ENCODE assay signal across 2 cellular contexts in the genomic region with DNA sequence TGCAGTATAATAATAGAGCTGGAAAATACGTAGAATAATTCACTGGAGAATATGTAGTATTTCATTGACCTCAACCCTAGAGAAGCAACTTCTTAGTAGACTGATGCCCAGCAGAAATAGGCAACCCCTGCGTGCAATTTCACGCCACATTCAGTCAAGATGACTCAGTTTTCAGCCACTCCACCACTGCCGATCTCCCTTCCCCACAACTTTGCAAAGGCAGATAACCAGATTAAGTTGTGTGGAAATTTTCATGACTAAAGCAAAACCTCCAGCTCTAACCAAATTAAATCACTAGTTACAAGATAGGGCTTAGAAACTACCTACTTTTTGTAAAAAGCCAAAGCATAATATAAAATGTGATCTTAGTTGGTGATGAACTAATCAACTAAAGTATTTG.
TF ChIP-seq lines count a peak whose summit lies in the region.

No MANE protein-coding gene starts in this region.

TF ChIP-seq in HCT116, 20 proteins besides CTCF, POLR2A, EP300 and RAD21 (continued from another document):
- TF ChIP-seq, protein P1, sequence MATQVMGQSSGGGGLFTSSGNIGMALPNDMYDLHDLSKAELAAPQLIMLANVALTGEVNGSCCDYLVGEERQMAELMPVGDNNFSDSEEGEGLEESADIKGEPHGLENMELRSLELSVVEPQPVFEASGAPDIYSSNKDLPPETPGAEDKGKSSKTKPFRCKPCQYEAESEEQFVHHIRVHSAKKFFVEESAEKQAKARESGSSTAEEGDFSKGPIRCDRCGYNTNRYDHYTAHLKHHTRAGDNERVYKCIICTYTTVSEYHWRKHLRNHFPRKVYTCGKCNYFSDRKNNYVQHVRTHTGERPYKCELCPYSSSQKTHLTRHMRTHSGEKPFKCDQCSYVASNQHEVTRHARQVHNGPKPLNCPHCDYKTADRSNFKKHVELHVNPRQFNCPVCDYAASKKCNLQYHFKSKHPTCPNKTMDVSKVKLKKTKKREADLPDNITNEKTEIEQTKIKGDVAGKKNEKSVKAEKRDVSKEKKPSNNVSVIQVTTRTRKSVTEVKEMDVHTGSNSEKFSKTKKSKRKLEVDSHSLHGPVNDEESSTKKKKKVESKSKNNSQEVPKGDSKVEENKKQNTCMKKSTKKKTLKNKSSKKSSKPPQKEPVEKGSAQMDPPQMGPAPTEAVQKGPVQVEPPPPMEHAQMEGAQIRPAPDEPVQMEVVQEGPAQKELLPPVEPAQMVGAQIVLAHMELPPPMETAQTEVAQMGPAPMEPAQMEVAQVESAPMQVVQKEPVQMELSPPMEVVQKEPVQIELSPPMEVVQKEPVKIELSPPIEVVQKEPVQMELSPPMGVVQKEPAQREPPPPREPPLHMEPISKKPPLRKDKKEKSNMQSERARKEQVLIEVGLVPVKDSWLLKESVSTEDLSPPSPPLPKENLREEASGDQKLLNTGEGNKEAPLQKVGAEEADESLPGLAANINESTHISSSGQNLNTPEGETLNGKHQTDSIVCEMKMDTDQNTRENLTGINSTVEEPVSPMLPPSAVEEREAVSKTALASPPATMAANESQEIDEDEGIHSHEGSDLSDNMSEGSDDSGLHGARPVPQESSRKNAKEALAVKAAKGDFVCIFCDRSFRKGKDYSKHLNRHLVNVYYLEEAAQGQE (IDR thresholded peaks at IDR 0.05; ENCODE audit: low read depth) = no peak
- TF ChIP-seq EZH2phosphoT487 (IDR thresholded peaks at IDR 0.05; ENCODE audit: borderline replicate concordance) = no peak
- no peak for TF ChIP-seq EGR1 (IDR thresholded peaks at IDR 0.05; ENCODE audit: low read depth)
- no peak for TF ChIP-seq CEBPB (IDR thresholded peaks at IDR 0.05; ENCODE audit: low read depth)
- TF ChIP-seq SRF (IDR thresholded peaks at IDR 0.05; ENCODE audit: low read depth) = no peak
- no peak for TF ChIP-seq FOSL1 (IDR thresholded peaks at IDR 0.05; ENCODE audit: low read depth)
- no peak for TF ChIP-seq MAX (IDR thresholded peaks at IDR 0.05)
- no peak for TF ChIP-seq ELF1 (IDR thresholded peaks at IDR 0.05; ENCODE audit: borderline replicate concordance, low read depth)
- TF ChIP-seq POLR2AphosphoS5 (IDR thresholded peaks at IDR 0.05; ENCODE audit: low read depth, low read length) = no peak
- TF ChIP-seq ZFX (IDR thresholded peaks at IDR 0.05) = no peak
- TF ChIP-seq ZBTB33 (IDR thresholded peaks at IDR 0.05; ENCODE audit: extremely low read depth, insufficient replicate concordance, low read length) = no peak
- no peak for TF ChIP-seq ZNF274 (IDR thresholded peaks at IDR 0.05; ENCODE audit: low read depth, low read length)
- TF ChIP-seq ATF3 (IDR thresholded peaks at IDR 0.05) = no peak
- TF ChIP-seq EZH2 (IDR thresholded peaks at IDR 0.05) = no peak
- no peak for TF ChIP-seq SP1 (IDR thresholded peaks at IDR 0.05; ENCODE audit: low read depth)
- no peak for TF ChIP-seq YY1 (IDR thresholded peaks at IDR 0.05; ENCODE audit: extremely low read depth, insufficient replicate concordance, low read depth, low read length)

TF ChIP-seq in K562, 482 proteins besides CTCF, POLR2A, EP300 and RAD21 (continued from another document):
- TF ChIP-seq JUND (IDR thresholded peaks at IDR 0.05; ENCODE audit: borderline replicate concordance, low read depth, low read length) (peak; percentile 76), JUND (tag; IDR thresholded peaks at IDR 0.05; ENCODE audit: borderline replicate concordance, low read depth, low read length) (peak; percentile 49; the same call in 1 of the 3 replicates), POLR3G (IDR thresholded peaks at IDR 0.05; ENCODE audit: extremely low read depth, insufficient read length, insufficient replicate concordance) (no peak), ZNF316 (IDR thresholded peaks at IDR 0.05) (0 out of 2 replicates have a peak, but pooled peaks have one; percentile 24), CAMTA2 (CRISPR knock-in tag; conservative IDR thresholded peaks at IDR 0.05) (no peak), MXI1 (IDR thresholded peaks at IDR 0.05; ENCODE audit: low read depth, low read length) (no peak), C11orf30 (IDR thresholded peaks at IDR 0.05; ENCODE audit: low read depth) (peak; percentile 39), TAF1 (IDR thresholded peaks at IDR 0.05; ENCODE audit: control insufficient read depth, extremely low read depth, insufficient read depth, low read length, severe bottlenecking) (no peak), SMAD4 (CRISPR knock-in tag; conservative IDR thresholded peaks at IDR 0.05) (no peak), SP1 (CRISPR knock-in tag; IDR thresholded peaks at IDR 0.05) (no peak), SNRNP70 (optimal IDR thresholded peaks at IDR 0.05; ENCODE audit: low read depth, low read length) (no peak), CBFA2T3 (IDR thresholded peaks at IDR 0.05) (peak; percentile 56), ZKSCAN1 (IDR thresholded peaks at IDR 0.05; ENCODE audit: low read depth, low read length) (no peak), ZBTB12 (CRISPR knock-in tag; IDR thresholded peaks at IDR 0.05) (no peak), MAFG (tag; conservative IDR thresholded peaks at IDR 0.05) (peak; percentile 28), KDM1A (IDR thresholded peaks at IDR 0.05) (peak; percentile 19 to 40; a peak in 1 of 4 replicates), FOXA3 (CRISPR knock-in tag; conservative IDR thresholded peaks at IDR 0.05 in 1 of 2, IDR thresholded peaks at IDR 0.05 in 1 of 2) (no peak), NFE2 (IDR thresholded peaks at IDR 0.05; ENCODE audit: low read depth) (peak; percentile 54; the same call in 1 of the 2 replicates), FOXK1 (CRISPR knock-in tag; IDR thresholded peaks at IDR 0.05; ENCODE audit: borderline replicate concordance) (no peak), MAFF (IDR thresholded peaks at IDR 0.05; ENCODE audit: low read length) (peak; percentile 16; the same call in 1 of the 2 replicates), DMBX1 (CRISPR knock-in tag; IDR thresholded peaks at IDR 0.05; ENCODE audit: borderline replicate concordance) (no peak), FOSL1 (tag; conservative IDR thresholded peaks at IDR 0.05) (peak; percentile 71), ELF4 (CRISPR knock-in tag; IDR thresholded peaks at IDR 0.05) (no peak), NFRKB (IDR thresholded peaks at IDR 0.05; ENCODE audit: low read depth) (no peak), RCOR1 (IDR thresholded peaks at IDR 0.05; ENCODE audit: borderline replicate concordance in 1 of 2, low read depth in 2 of 2, low read length in 2 of 2) (0 out of 4 replicates have a peak, but pooled peaks of 1 of the 2 experiments have one; percentile 5), ZNF766 (CRISPR knock-in tag; conservative IDR thresholded peaks at IDR 0.05) (no peak), NONO (IDR thresholded peaks at IDR 0.05; ENCODE audit: low read depth in 2 of 2, low read length in 1 of 2) (no peak), SMARCE1 (IDR thresholded peaks at IDR 0.05) (0 out of 2 replicates have a peak, but pooled peaks have one; percentile 48), ZNF551 (CRISPR knock-in tag; IDR thresholded peaks at IDR 0.05) (no peak)
- TF ChIP-seq, protein P2, sequence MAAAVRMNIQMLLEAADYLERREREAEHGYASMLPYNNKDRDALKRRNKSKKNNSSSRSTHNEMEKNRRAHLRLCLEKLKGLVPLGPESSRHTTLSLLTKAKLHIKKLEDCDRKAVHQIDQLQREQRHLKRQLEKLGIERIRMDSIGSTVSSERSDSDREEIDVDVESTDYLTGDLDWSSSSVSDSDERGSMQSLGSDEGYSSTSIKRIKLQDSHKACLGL (CRISPR knock-in tag; IDR thresholded peaks at IDR 0.05; ENCODE audit: borderline replicate concordance, poor library complexity, severe bottlenecking) = no peak
- TF ChIP-seq, protein P3, sequence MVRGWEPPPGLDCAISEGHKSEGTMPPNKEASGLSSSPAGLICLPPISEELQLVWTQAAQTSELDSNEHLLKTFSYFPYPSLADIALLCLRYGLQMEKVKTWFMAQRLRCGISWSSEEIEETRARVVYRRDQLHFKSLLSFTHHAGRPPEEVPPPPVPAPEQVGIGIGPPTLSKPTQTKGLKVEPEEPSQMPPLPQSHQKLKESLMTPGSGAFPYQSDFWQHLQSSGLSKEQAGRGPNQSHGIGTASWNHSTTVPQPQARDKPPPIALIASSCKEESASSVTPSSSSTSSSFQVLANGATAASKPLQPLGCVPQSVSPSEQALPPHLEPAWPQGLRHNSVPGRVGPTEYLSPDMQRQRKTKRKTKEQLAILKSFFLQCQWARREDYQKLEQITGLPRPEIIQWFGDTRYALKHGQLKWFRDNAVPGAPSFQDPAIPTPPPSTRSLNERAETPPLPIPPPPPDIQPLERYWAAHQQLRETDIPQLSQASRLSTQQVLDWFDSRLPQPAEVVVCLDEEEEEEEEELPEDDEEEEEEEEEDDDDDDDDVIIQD (CRISPR knock-in tag; IDR thresholded peaks at IDR 0.05) = no peak
